8 cellular contexts compared by ENCODE assay signal in the genomic region with DNA sequence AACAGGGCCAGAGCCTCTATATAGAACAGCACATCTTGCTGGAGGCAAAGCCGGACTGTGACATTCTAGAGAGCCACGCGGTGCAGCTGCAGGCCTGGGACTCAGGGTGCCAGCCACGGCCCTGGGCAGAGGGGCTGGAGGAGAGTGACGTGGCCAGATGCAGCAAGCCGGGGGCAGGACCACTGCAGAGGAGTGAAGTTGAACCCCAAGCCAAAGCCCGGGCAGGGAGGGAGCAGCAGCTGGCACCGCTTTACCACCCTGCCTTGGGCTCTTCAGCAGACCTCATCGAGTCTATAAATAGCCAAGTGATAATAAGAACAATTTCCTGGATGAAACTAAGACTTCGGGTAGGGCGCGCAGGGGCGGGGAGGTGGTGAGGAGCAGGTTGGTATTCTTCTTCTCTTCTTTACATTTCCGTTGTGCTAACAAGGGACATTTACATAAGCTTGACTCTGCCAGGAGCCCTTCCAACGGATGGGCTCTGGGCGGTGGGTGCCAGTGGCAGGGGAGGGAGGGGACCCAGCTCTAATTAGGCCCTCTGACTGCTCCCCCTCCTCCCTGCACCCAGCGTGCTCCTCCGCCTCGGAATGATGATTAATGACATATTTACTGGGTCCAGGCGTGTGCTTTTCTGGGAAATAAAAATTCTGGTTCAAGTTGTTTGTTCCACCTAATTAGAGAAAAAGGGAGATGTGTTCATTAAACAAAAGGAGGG.
DNase-seq lines count a peak whose midpoint lies in the region; ATAC-seq and TF ChIP-seq lines count a peak whose summit lies in the region.

No MANE protein-coding gene starts in this region.

- peaks cover 4% of the 10 kb centered on the region for H3K27me3 Mint-ChIP-seq in brain

- DNase-seq in NCI-H2227 (lab: John Stamatoyannopoulos, UW; ENCODE audit: unreplicated experiment), result peak; percentile 12
- DNase-seq in NCI-H2227 treated with DMSO at 0.1 percent for 48 hours (lab: John Stamatoyannopoulos, UW), result no peak
- peak; percentile 6 for DNase-seq in NCI-H1694 (lab: John Stamatoyannopoulos, UW)
- DNase-seq in thoracic aorta (ENCODE audit: low spot score), result no peak
- no peak for DNase-seq in dedifferentiated amniotic fluid mesenchymal stem cell (ENCODE audit: extremely low spot score)

- H3K9me3 ChIP-seq in thoracic aorta, result no peaks in the 10 kb centered on the region

- peaks cover 22% of the 10 kb centered on the region for H3K36me3 Mint-ChIP-seq in brain

- no peaks in the 10 kb centered on the region for H3K27me3 ChIP-seq in thoracic aorta (replicated peaks; ENCODE audit: insufficient read depth)

- H3K4me3 Mint-ChIP-seq in brain, result peak overlapping the region in 2 of 5 experiments; percentile 1 to 36

- ATAC-seq in HG02642 (IDR thresholded peaks at IDR 0.05; ENCODE audit: poor library complexity, unreplicated experiment) (peak; percentile 84), thoracic aorta (ENCODE audit: insufficient number of reproducible peaks, low FRiP score, low read depth) (no peak), HG02870 (IDR thresholded peaks at IDR 0.05; ENCODE audit: unreplicated experiment) (no peak)

- TF ChIP-seq CTCF in brain (conservative IDR thresholded peaks at IDR 0.05) (no peak), thoracic aorta (IDR thresholded peaks at IDR 0.05) (no peak)

- no peak overlapping the region for H3K27ac ChIP-seq in thoracic aorta

- peak overlapping the region; percentile 34 for H3K4me3 ChIP-seq in thoracic aorta

- H3K27ac Mint-ChIP-seq in brain, result peak overlapping the region; percentile 56 to 85 (median 82)

- H3K36me3 ChIP-seq in thoracic aorta, result no peaks in the 10 kb centered on the region

- peaks cover 0 to 7% (median 4%) of the 10 kb centered on the region in 5 experiments for H3K9me3 Mint-ChIP-seq in brain

- H3K4me1 Mint-ChIP-seq in brain, result peaks cover 32% of the 10 kb centered on the region

- H3K4me1 ChIP-seq in thoracic aorta (ENCODE audit: control insufficient read depth in 1 of 2, low read depth in 2 of 2), result peaks cover 8 to 13% of the 10 kb centered on the region in 2 donors

Comparison
In these comparisons a context has a peak if more than half of its experiments do, and no peak if none do; other contexts are left out.
1. DNase-seq: peak in NCI-H2227 (single experiment) and NCI-H1694 (single experiment); none in NCI-H2227 treated with DMSO at 0.1 percent for 48 hours (single experiment), thoracic aorta (single experiment) and dedifferentiated amniotic fluid mesenchymal stem cell (single experiment).